41 cellular contexts compared by ENCODE assay signal in the genomic region with DNA sequence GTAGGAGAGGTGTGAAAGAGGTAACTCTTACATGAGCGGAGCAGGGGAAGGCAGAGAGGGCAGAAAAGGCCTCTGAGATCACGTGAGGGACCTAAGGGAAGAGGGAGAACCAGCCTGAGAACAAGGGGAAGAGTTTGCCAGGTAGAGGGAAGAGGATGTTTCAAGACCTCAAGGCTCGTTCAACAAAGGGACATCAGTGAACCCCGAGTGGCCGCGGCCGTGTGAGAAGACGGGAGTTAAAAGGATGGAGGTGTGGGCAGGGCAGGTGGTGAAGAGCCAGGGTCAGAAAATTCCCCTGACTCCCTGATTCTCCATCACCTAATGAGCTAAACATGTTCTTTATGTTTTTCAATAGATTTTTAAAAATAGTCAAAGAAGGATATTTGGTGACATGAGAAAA. TPM values are rescaled to one million over a fixed set of nuclear protein-coding genes. Genes with fewer than 3 reads are reported as not detected.
"Had no signal": no experiment of that assay in that cellular context is flagged by ENCODE, and none has a peak within 500 bp of the region (broad histone marks: within the 10 kb centered on the region; RNA-seq: fewer than 3 reads in every experiment).

No MANE protein-coding gene starts in this region.

- H3K9me3 Mint-ChIP-seq: activated naive CD4-positive, alpha-beta T cell treated with anti-CD3 and anti-CD28 coated beads for 36 hours; activated naive CD4-positive, alpha-beta T cell treated with anti-CD3 and anti-CD28 coated beads, Interleukin-2, amount 50 U/mL, for 24 hours; activated naive CD8-positive, alpha-beta T cell treated with anti-CD3 and anti-CD28 coated beads for 36 hours; activated naive CD8-positive, alpha-beta T cell treated with anti-CD3 and anti-CD28 coated beads, Interleukin-2, amount 10 ng/mL, durations not matched to agents 7 days and 5 days; activated naive CD8-positive, alpha-beta T cell treated with anti-CD3 and anti-CD28 coated beads, Interleukin-2, amount 50 U/mL, for 24 hours; activated T-cell treated with anti-CD3 and anti-CD28 coated beads, Interleukin-2, amount 50 U/mL, for 24 hours; activated T-helper 2 cell treated with anti-CD3 and anti-CD28 coated beads, Interferon-gamma antibody, Interleukin-2, Interleukin-4, amounts not matched to agents 10 μg/mL and 5 μg/mL and 100 μg/mL, durations not matched to agents 14 hours and 24 hours and 36 hours; brain had no signal

- H3K4me3 ChIP-seq: adrenal gland, ascending aorta, body of pancreas, breast epithelium, cardiac muscle cell had no signal

- H3K36me3 Mint-ChIP-seq: activated naive CD4-positive, alpha-beta T cell treated with anti-CD3 and anti-CD28 coated beads, Interleukin-2, amount 10 ng/mL, durations not matched to agents 7 days and 5 days; activated naive CD4-positive, alpha-beta T cell treated with anti-CD3 and anti-CD28 coated beads, Interleukin-2, amount 50 U/mL, for 24 hours; activated naive CD4-positive, alpha-beta T cell treated with anti-CD3 and anti-CD28 coated beads, Interleukin-2, amount 50 U/mL, for 72 hours; activated naive CD8-positive, alpha-beta T cell; activated naive CD8-positive, alpha-beta T cell treated with anti-CD3 and anti-CD28 coated beads for 36 hours; activated naive CD8-positive, alpha-beta T cell treated with anti-CD3 and anti-CD28 coated beads, Interleukin-2, amount 10 ng/mL, durations not matched to agents 7 days and 5 days; brain had no signal

- H3K9me3 ChIP-seq: adrenal gland, ascending aorta, body of pancreas, breast epithelium had no signal

- H3K27ac ChIP-seq: adrenal gland, ascending aorta, body of pancreas, brain microvascular endothelial cell, breast epithelium, cardiac muscle cell had no signal

- H3K27ac Mint-ChIP-seq: activated naive CD4-positive, alpha-beta T cell treated with anti-CD3 and anti-CD28 coated beads for 36 hours; activated naive CD4-positive, alpha-beta T cell treated with anti-CD3 and anti-CD28 coated beads, Interleukin-2, amount 10 ng/mL, durations not matched to agents 7 days and 5 days; activated naive CD4-positive, alpha-beta T cell treated with anti-CD3 and anti-CD28 coated beads, Interleukin-2, amount 50 U/mL, for 24 hours; activated naive CD4-positive, alpha-beta T cell treated with anti-CD3 and anti-CD28 coated beads, Interleukin-2, amount 50 U/mL, for 72 hours; activated naive CD8-positive, alpha-beta T cell; activated naive CD8-positive, alpha-beta T cell treated with anti-CD3 and anti-CD28 coated beads for 36 hours; activated naive CD8-positive, alpha-beta T cell treated with anti-CD3 and anti-CD28 coated beads, Interleukin-2, amount 10 ng/mL, durations not matched to agents 7 days and 5 days; activated naive CD8-positive, alpha-beta T cell treated with anti-CD3 and anti-CD28 coated beads, Interleukin-2, amount 50 U/mL, for 24 hours; activated T-cell treated with anti-CD3 and anti-CD28 coated beads, Interleukin-2, amount 50 U/mL, for 24 hours; activated T-cell treated with anti-CD3 and anti-CD28 coated beads, Interleukin-2, amount 50 U/mL, for 72 hours; activated T-helper 1 cell treated with anti-CD3 and anti-CD28 coated beads, Interleukin-12 subunit alpha, Interleukin-12 subunit beta, Interleukin-2, Interleukin-4 antibody, amounts not matched to agents 30 ng/mL and 10 ng/mL and 1 ng/mL, durations not matched to agents 14 hours and 24 hours and 36 hours; activated T-helper 17 cell treated with anti-CD3 and anti-CD28 coated beads, Interleukin-2, amount 50 U/mL, for 72 hours; activated T-helper 2 cell treated with anti-CD3 and anti-CD28 coated beads, Interferon-gamma antibody, Interleukin-2, Interleukin-4, amounts not matched to agents 10 μg/mL and 5 μg/mL and 100 μg/mL, durations not matched to agents 14 hours and 24 hours and 36 hours; brain had no signal

- H3K27me3 Mint-ChIP-seq: activated naive CD4-positive, alpha-beta T cell treated with anti-CD3 and anti-CD28 coated beads, Interleukin-2, amount 10 ng/mL, durations not matched to agents 7 days and 5 days; activated naive CD4-positive, alpha-beta T cell treated with anti-CD3 and anti-CD28 coated beads, Interleukin-2, amount 50 U/mL, for 24 hours; activated naive CD8-positive, alpha-beta T cell; activated naive CD8-positive, alpha-beta T cell treated with anti-CD3 and anti-CD28 coated beads for 36 hours; activated naive CD8-positive, alpha-beta T cell treated with anti-CD3 and anti-CD28 coated beads, Interleukin-2, amount 10 ng/mL, durations not matched to agents 7 days and 5 days; activated naive CD8-positive, alpha-beta T cell treated with anti-CD3 and anti-CD28 coated beads, Interleukin-2, amount 50 U/mL, for 24 hours; activated T-cell treated with anti-CD3 and anti-CD28 coated beads, Interleukin-2, amount 50 U/mL, for 24 hours; activated T-helper 17 cell treated with anti-CD3 and anti-CD28 coated beads, Interleukin-2, amount 50 U/mL, for 72 hours; central memory CD8-positive, alpha-beta T cell had no signal

- H3K4me1 ChIP-seq: adrenal gland, ascending aorta, body of pancreas, breast epithelium had no signal

- FAIRE-seq: astrocyte, bronchial epithelial cell had no signal

- H3K36me3 ChIP-seq: adrenal gland, ascending aorta, brain microvascular endothelial cell, breast epithelium, cardiac muscle cell had no signal

- DNase-seq: activated effector memory CD4-positive, alpha-beta T cell treated with anti-CD3 and anti-CD28 coated beads, Interleukin-2, amount 50 U/mL, for 16 hours; activated effector memory CD4-positive, alpha-beta T cell treated with Interleukin-2 at 50 U/mL for 16 hours; activated gamma-delta T cell; activated gamma-delta T cell treated with Interleukin-2 at 50 U/mL for 16 hours; activated naive CD4-positive, alpha-beta T cell; activated naive CD4-positive, alpha-beta T cell treated with anti-CD3 and anti-CD28 coated beads for 36 hours; activated naive CD4-positive, alpha-beta T cell treated with anti-CD3 and anti-CD28 coated beads, Interleukin-2, amount 10 ng/mL, durations not matched to agents 7 days and 5 days; activated naive CD4-positive, alpha-beta T cell treated with anti-CD3 and anti-CD28 coated beads, Interleukin-2, amount 50 U/mL, for 16 hours; activated naive CD4-positive, alpha-beta T cell treated with Interleukin-2 at 50 U/mL for 16 hours; activated naive CD8-positive, alpha-beta T cell treated with anti-CD3 and anti-CD28 coated beads for 36 hours; activated naive CD8-positive, alpha-beta T cell treated with anti-CD3 and anti-CD28 coated beads, Interleukin-2, amount 10 ng/mL, durations not matched to agents 7 days and 5 days; activated naive CD8-positive, alpha-beta T cell treated with anti-CD3 and anti-CD28 coated beads, Interleukin-2, amount 50 U/mL, for 24 hours; activated T-cell treated with anti-CD3 and anti-CD28 coated beads, Interleukin-2, amount 50 U/mL, for 1 hour; activated T-cell treated with anti-CD3 and anti-CD28 coated beads, Interleukin-2, amount 50 U/mL, for 24 hours; activated T-cell treated with anti-CD3 and anti-CD28 coated beads, Interleukin-2, amount 50 U/mL, for 4 hours; activated T-cell treated with anti-CD3 and anti-CD28 coated beads, Interleukin-2, amount 50 U/mL, for 48 hours; activated T-cell treated with anti-CD3 and anti-CD28 coated beads, Interleukin-2, amount 50 U/mL, for 72 hours; adrenal gland; amniotic stem cell; amygdala; anterior cingulate cortex; aorta; body of pancreas; brain microvascular endothelial cell; caudate nucleus; central memory CD4-positive, alpha-beta T cell; cerebellar nuclear complex had no signal

- H3K4me1 Mint-ChIP-seq: activated naive CD4-positive, alpha-beta T cell treated with anti-CD3 and anti-CD28 coated beads, Interleukin-2, amount 10 ng/mL, durations not matched to agents 7 days and 5 days; activated naive CD4-positive, alpha-beta T cell treated with anti-CD3 and anti-CD28 coated beads, Interleukin-2, amount 50 U/mL, for 24 hours; activated naive CD8-positive, alpha-beta T cell treated with anti-CD3 and anti-CD28 coated beads for 36 hours; activated naive CD8-positive, alpha-beta T cell treated with anti-CD3 and anti-CD28 coated beads, Interleukin-2, amount 10 ng/mL, durations not matched to agents 7 days and 5 days; activated naive CD8-positive, alpha-beta T cell treated with anti-CD3 and anti-CD28 coated beads, Interleukin-2, amount 50 U/mL, for 24 hours; activated T-helper 17 cell treated with anti-CD3 and anti-CD28 coated beads, Interleukin-2, amount 50 U/mL, for 72 hours; brain; central memory CD8-positive, alpha-beta T cell had no signal

- H3K4me3 Mint-ChIP-seq: activated naive CD4-positive, alpha-beta T cell treated with anti-CD3 and anti-CD28 coated beads for 36 hours; activated naive CD4-positive, alpha-beta T cell treated with anti-CD3 and anti-CD28 coated beads, Interleukin-2, amount 10 ng/mL, durations not matched to agents 7 days and 5 days; activated naive CD4-positive, alpha-beta T cell treated with anti-CD3 and anti-CD28 coated beads, Interleukin-2, amount 50 U/mL, for 24 hours; activated naive CD8-positive, alpha-beta T cell; activated naive CD8-positive, alpha-beta T cell treated with anti-CD3 and anti-CD28 coated beads for 36 hours; activated naive CD8-positive, alpha-beta T cell treated with anti-CD3 and anti-CD28 coated beads, Interleukin-2, amount 10 ng/mL, durations not matched to agents 7 days and 5 days; activated naive CD8-positive, alpha-beta T cell treated with anti-CD3 and anti-CD28 coated beads, Interleukin-2, amount 50 U/mL, for 24 hours; activated T-cell treated with anti-CD3 and anti-CD28 coated beads, Interleukin-2, amount 50 U/mL, for 24 hours; activated T-cell treated with anti-CD3 and anti-CD28 coated beads, Interleukin-2, amount 50 U/mL, for 4 hours; activated T-cell treated with anti-CD3 and anti-CD28 coated beads, Interleukin-2, amount 50 U/mL, for 72 hours; activated T-helper 1 cell treated with anti-CD3 and anti-CD28 coated beads, Interleukin-12 subunit alpha, Interleukin-12 subunit beta, Interleukin-2, Interleukin-4 antibody, amounts not matched to agents 30 ng/mL and 10 ng/mL and 1 ng/mL, durations not matched to agents 14 hours and 24 hours and 36 hours; activated T-helper 17 cell treated with anti-CD3 and anti-CD28 coated beads, Interleukin-2, amount 50 U/mL, for 72 hours; brain; central memory CD8-positive, alpha-beta T cell had no signal

RNA-seq across cellular contexts. Expression of gene NETO1, which starts 44.4 kb away (rescaled TPM):
- total RNA-seq: activated naive CD4-positive, alpha-beta T cell treated with anti-CD3 and anti-CD28 coated beads for 36 hours; activated naive CD4-positive, alpha-beta T cell treated with anti-CD3 and anti-CD28 coated beads, Interleukin-2, amount 50 U/mL, for 72 hours; activated naive CD8-positive, alpha-beta T cell treated with anti-CD3 and anti-CD28 coated beads for 36 hours; activated naive CD8-positive, alpha-beta T cell treated with anti-CD3 and anti-CD28 coated beads, Interleukin-2, amount 10 ng/mL, durations not matched to agents 7 days and 5 days; activated T-helper 1 cell treated with anti-CD3 and anti-CD28 coated beads, Interleukin-12 subunit alpha, Interleukin-12 subunit beta, Interleukin-2, Interleukin-4 antibody, amounts not matched to agents 30 ng/mL and 10 ng/mL and 1 ng/mL, durations not matched to agents 14 hours and 24 hours and 36 hours; activated T-helper 17 cell treated with anti-CD3 and anti-CD28 coated beads, Interleukin-2, amount 50 U/mL, for 72 hours; activated T-helper 2 cell treated with anti-CD3 and anti-CD28 coated beads, Interferon-gamma antibody, Interleukin-2, Interleukin-4, amounts not matched to agents 10 μg/mL and 5 μg/mL and 100 μg/mL, durations not matched to agents 14 hours and 24 hours and 36 hours; ascending aorta; body of pancreas; bronchial epithelial cell; chondrocyte had no signal
- polyA plus RNA-seq: aorta had no signal
